ENCODE assay signal across 8 cellular contexts in the genomic region with DNA sequence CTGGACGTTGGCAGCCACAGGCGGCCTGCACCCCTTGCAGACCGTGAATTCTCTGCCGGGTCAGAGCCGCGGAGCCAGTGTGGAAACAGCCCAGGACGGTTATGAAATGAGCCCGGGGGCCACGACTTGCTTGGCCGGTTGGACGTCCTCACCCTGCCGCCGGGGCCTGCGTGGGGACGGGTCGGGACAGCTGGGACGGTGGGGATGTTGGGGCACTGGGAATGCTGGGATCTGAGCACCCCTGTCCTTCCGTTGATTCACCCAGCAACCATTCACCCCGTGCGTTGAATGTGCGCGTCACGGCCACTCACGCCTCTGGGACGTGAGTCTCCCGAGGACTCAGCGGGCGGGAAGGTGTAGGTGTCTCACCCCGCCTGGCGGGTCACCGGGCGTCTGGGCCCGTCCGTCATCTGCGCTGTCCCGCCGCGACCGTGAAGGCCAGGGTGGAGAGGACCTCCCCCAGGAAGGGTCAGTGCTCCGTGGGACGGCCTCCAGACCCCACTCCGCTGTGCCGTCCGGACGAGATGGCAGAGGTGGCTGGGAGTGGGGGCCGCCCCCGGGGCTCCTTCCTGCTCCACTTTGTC. TPM values are rescaled to one million over a fixed set of nuclear protein-coding genes. Genes with fewer than 3 reads are reported as not detected.
DNase-seq lines count a peak whose midpoint lies in the region; ATAC-seq and TF ChIP-seq lines count a peak whose summit lies in the region.

No MANE protein-coding gene starts in this region.

- no peaks in the 10 kb centered on the region for H3K9me3 ChIP-seq in ovary

- WGBS in ovary, 3 donors = 2 to 14% (median 3%) methylated on average over 20 to 47 of the region's 47 CpGs

- TF ChIP-seq EP300 in ovary (IDR thresholded peaks at IDR 0.05) = no peak

- H3K27ac Mint-ChIP-seq in activated CD4-positive, alpha-beta T cell treated with anti-CD3 and anti-CD28 coated beads, Interleukin-2, amount 10 ng/mL, durations not matched to agents 7 days and 5 days = no peak overlapping the region

- H3K27me3 ChIP-seq in ovary = no peaks in the 10 kb centered on the region

- H3K4me1 Mint-ChIP-seq in activated CD4-positive, alpha-beta T cell treated with anti-CD3 and anti-CD28 coated beads, Interleukin-2, amount 10 ng/mL, durations not matched to agents 7 days and 5 days = peaks cover 24% of the 10 kb centered on the region

- peaks cover 8% of the 10 kb centered on the region for H3K36me3 Mint-ChIP-seq in activated CD4-positive, alpha-beta T cell treated with anti-CD3 and anti-CD28 coated beads, Interleukin-2, amount 10 ng/mL, durations not matched to agents 7 days and 5 days (ENCODE audit: low read depth)

- TF ChIP-seq CTCF in fibroblast of villous mesenchyme (IDR thresholded peaks at IDR 0.05; ENCODE audit: insufficient read depth, low read depth, low read length) (no peak), ovary (IDR thresholded peaks at IDR 0.05) (no peak)

- no peak for TF ChIP-seq POLR2A in ovary (IDR thresholded peaks at IDR 0.05)

- no peaks in the 10 kb centered on the region for H3K36me3 ChIP-seq in ovary

- ATAC-seq in GM18511 (IDR thresholded peaks at IDR 0.05; ENCODE audit: unreplicated experiment) = peak; percentile 48
- ATAC-seq in HG03039 (IDR thresholded peaks at IDR 0.05; ENCODE audit: unreplicated experiment) = peak; percentile 29

- peak; percentile 8 for DNase-seq in activated CD4-positive, alpha-beta T cell treated with anti-CD3 and anti-CD28 coated beads, Interleukin-2, amount 10 ng/mL, durations not matched to agents 7 days and 5 days
- DNase-seq in fibroblast of villous mesenchyme (ENCODE audit: low read depth) (peak; percentile 57), ovary (peak in 1 of 5 donors; percentile 37), medulla oblongata (ENCODE audit: extremely low spot score) (no peak), GF-D8 (lab: John Stamatoyannopoulos, UW) (no peak), NCI-H1105 treated with DMSO at 0.1 percent for 48 hours (lab: John Stamatoyannopoulos, UW) (no peak)

- no peak overlapping the region for H3K27ac ChIP-seq in ovary

- no peaks in the 10 kb centered on the region for H3K9me3 Mint-ChIP-seq in activated CD4-positive, alpha-beta T cell treated with anti-CD3 and anti-CD28 coated beads, Interleukin-2, amount 10 ng/mL, durations not matched to agents 7 days and 5 days

- CTCF ChIA-PET in activated CD4-positive, alpha-beta T cell treated with anti-CD3 and anti-CD28 coated beads, Interleukin-2, amount 10 ng/mL, durations not matched to agents 7 days and 5 days (lab: Charles Lee) = no interaction called here

- H3K27me3 Mint-ChIP-seq in activated CD4-positive, alpha-beta T cell treated with anti-CD3 and anti-CD28 coated beads, Interleukin-2, amount 10 ng/mL, durations not matched to agents 7 days and 5 days = peaks cover 7% of the 10 kb centered on the region

- H3K4me3 Mint-ChIP-seq in activated CD4-positive, alpha-beta T cell treated with anti-CD3 and anti-CD28 coated beads, Interleukin-2, amount 10 ng/mL, durations not matched to agents 7 days and 5 days = peak overlapping the region; percentile 71

- H3K4me1 ChIP-seq in ovary (ENCODE audit: insufficient read depth) = no peaks in the 10 kb centered on the region

- POLR2A ChIA-PET in activated CD4-positive, alpha-beta T cell treated with anti-CD3 and anti-CD28 coated beads, Interleukin-2, amount 10 ng/mL, durations not matched to agents 7 days and 5 days (lab: Charles Lee) = no interaction called here

- H3K4me3 ChIP-seq in fibroblast of villous mesenchyme (ENCODE audit: low read depth, low read length) = peak overlapping the region; percentile 73
- peak overlapping the region; percentile 36 for H3K4me3 ChIP-seq in ovary

- intact Hi-C loops in ovary (cut with DNase I) = no loop called here

RNA-seq across cellular contexts. Expression of a gene that starts 4.5 kb away (rescaled TPM):
- 10 to 100 TPM; 60.1 to 63.4 TPM for total RNA-seq in activated CD4-positive, alpha-beta T cell treated with anti-CD3 and anti-CD28 coated beads, Interleukin-2, amount 10 ng/mL, durations not matched to agents 7 days and 5 days
- total RNA-seq in fibroblast of villous mesenchyme (8.2 and 13.2 TPM in 2 replicates), ovary (10 to 100 TPM in 5 of 7 donors, 1 to 10 TPM in 2; 2.6 to 19.4 (median 13.5) TPM)
- polyA plus RNA-seq in ovary = 10 to 100 TPM in 1 of 2 donors, 1 to 10 TPM in 1; 3.6 to 11.8 TPM

RNA-seq across cellular contexts. Expression of a gene that starts 41.9 kb away (rescaled TPM):
- total RNA-seq in activated CD4-positive, alpha-beta T cell treated with anti-CD3 and anti-CD28 coated beads, Interleukin-2, amount 10 ng/mL, durations not matched to agents 7 days and 5 days = 10 to 100 TPM; 48.5 to 52.1 TPM
- total RNA-seq in fibroblast of villous mesenchyme (25.5 and 39.6 TPM in 2 replicates), ovary (10 to 100 TPM; 29.3 to 69.0 (median 47.8) TPM)
- polyA plus RNA-seq in ovary = 10 to 100 TPM in 1 of 2 donors, 1 to 10 TPM in 1; 7.1 to 59.1 TPM

Comparison
In these comparisons a context has a peak if more than half of its experiments do, and no peak if none do; other contexts are left out.
1. DNase-seq: peak in activated CD4-positive, alpha-beta T cell treated with anti-CD3 and anti-CD28 coated beads, Interleukin-2, amount 10 ng/mL, durations not matched to agents 7 days and 5 days (single experiment) and fibroblast of villous mesenchyme (single experiment); none in medulla oblongata (single experiment), GF-D8 (single experiment) and NCI-H1105 treated with DMSO at 0.1 percent for 48 hours (single experiment).